29 cellular contexts compared by ENCODE assay signal in the genomic region with DNA sequence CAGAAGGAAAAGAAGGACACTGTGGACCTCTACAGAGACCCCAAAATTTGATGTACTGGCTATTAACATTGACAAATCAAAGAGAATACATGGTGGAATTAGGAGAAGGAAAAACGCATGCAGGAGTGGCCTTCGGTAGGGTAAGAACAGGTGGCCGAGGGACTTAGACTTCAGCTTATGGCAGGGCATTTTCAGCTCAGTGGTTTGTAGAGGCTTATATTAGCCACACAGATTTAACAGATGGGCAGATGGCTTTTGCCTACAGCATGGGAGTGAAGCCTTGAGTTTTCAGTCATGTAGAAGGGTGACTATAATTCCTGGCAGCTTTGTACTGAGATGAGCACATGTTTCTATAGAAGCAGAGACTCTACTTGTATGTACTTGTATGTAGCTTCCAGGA.
"Had no signal": no experiment of that assay in that cellular context is flagged by ENCODE, and none has a peak within 500 bp of the region (broad histone marks: within the 10 kb centered on the region; RNA-seq: fewer than 3 reads in every experiment).

No MANE protein-coding gene starts in this region.

- H3K36me3 ChIP-seq: brain microvascular endothelial cell, gastroesophageal sphincter, right atrium auricular region, suprapubic skin, tibial artery had no signal

- H3K79me2 ChIP-seq: parathyroid adenoma had no signal

- H3K4me3 Mint-ChIP-seq: activated CD4-positive, alpha-beta memory T cell treated with anti-CD3 and anti-CD28 coated beads, Interleukin-2, amount 10 ng/mL, durations not matched to agents 7 days and 5 days; activated CD4-positive, alpha-beta T cell treated with anti-CD3 and anti-CD28 coated beads, Interleukin-2, amount 10 ng/mL, durations not matched to agents 7 days and 5 days; activated T-cell treated with anti-CD3 and anti-CD28 coated beads, Interleukin-2, amount 50 U/mL, for 4 hours; activated T-helper 17 cell treated with anti-CD3 and anti-CD28 coated beads, Interleukin-2, amount 50 U/mL, for 72 hours; naive thymus-derived CD4-positive, alpha-beta T cell; neural crest cell; WTC11 had no signal

- H3K27ac ChIP-seq: brain microvascular endothelial cell, coronary artery, dorsolateral prefrontal cortex, gastroesophageal sphincter, parathyroid adenoma, psoas muscle, right atrium auricular region, suprapubic skin, tibial artery had no signal

- DNase-seq: activated CD4-positive, alpha-beta memory T cell treated with anti-CD3 and anti-CD28 coated beads, Interleukin-2, amount 10 ng/mL, durations not matched to agents 7 days and 5 days; activated CD4-positive, alpha-beta T cell treated with anti-CD3 and anti-CD28 coated beads for 1 hour; activated CD4-positive, alpha-beta T cell treated with anti-CD3 and anti-CD28 coated beads, Interleukin-2, amount 10 ng/mL, durations not matched to agents 7 days and 5 days; activated gamma-delta T cell treated with Interleukin-2 at 50 U/mL for 16 hours; activated naive CD4-positive, alpha-beta T cell treated with anti-CD3 and anti-CD28 coated beads, Interleukin-2, amount 50 U/mL, for 16 hours; activated T-cell treated with anti-CD3 and anti-CD28 coated beads, Interleukin-2, amount 50 U/mL, for 4 hours; amniotic stem cell; brain microvascular endothelial cell; dorsolateral prefrontal cortex; effector memory CD4-positive, alpha-beta T cell; erythroblast; head of caudate nucleus; hippocampal formation; kidney; left colon; mammary epithelial cell; naive thymus-derived CD4-positive, alpha-beta T cell; nucleus accumbens; psoas muscle; stimulated activated naive CD4-positive, alpha-beta T cell; tibial artery had no signal

- H3K27ac Mint-ChIP-seq: activated CD4-positive, alpha-beta memory T cell treated with anti-CD3 and anti-CD28 coated beads, Interleukin-2, amount 10 ng/mL, durations not matched to agents 7 days and 5 days; activated CD4-positive, alpha-beta T cell treated with anti-CD3 and anti-CD28 coated beads, Interleukin-2, amount 10 ng/mL, durations not matched to agents 7 days and 5 days; activated T-helper 17 cell treated with anti-CD3 and anti-CD28 coated beads, Interleukin-2, amount 50 U/mL, for 72 hours; naive thymus-derived CD4-positive, alpha-beta T cell; WTC11 had no signal

- H3K9me3 ChIP-seq: gastroesophageal sphincter, psoas muscle, right atrium auricular region, suprapubic skin, tibial artery had no signal

- H2AFZ ChIP-seq: parathyroid adenoma had no signal

- H3K27me3 ChIP-seq: brain microvascular endothelial cell, dorsolateral prefrontal cortex, gastroesophageal sphincter, right atrium auricular region, suprapubic skin, tibial artery had no signal

- H3K4me1 ChIP-seq: gastroesophageal sphincter, parathyroid adenoma, psoas muscle, right atrium auricular region, suprapubic skin, tibial artery had no signal

- H3K4me3 ChIP-seq: coronary artery, dorsolateral prefrontal cortex, gastroesophageal sphincter, psoas muscle, right atrium auricular region, suprapubic skin, tibial artery had no signal

- H3K9ac ChIP-seq: parathyroid adenoma had no signal

- H3K9me3 Mint-ChIP-seq: activated CD4-positive, alpha-beta memory T cell treated with anti-CD3 and anti-CD28 coated beads, Interleukin-2, amount 10 ng/mL, durations not matched to agents 7 days and 5 days; activated CD4-positive, alpha-beta T cell treated with anti-CD3 and anti-CD28 coated beads, Interleukin-2, amount 10 ng/mL, durations not matched to agents 7 days and 5 days; activated T-cell treated with anti-CD3 and anti-CD28 coated beads, Interleukin-2, amount 50 U/mL, for 4 hours; activated T-helper 17 cell treated with anti-CD3 and anti-CD28 coated beads, Interleukin-2, amount 50 U/mL, for 72 hours had no signal

- ATAC-seq: activated T-cell treated with anti-CD3 and anti-CD28 coated beads, Interleukin-2, amount 50 U/mL, for 4 hours; activated T-helper 17 cell treated with anti-CD3 and anti-CD28 coated beads, Interleukin-2, amount 50 U/mL, for 72 hours; gastroesophageal sphincter; left colon; naive thymus-derived CD4-positive, alpha-beta T cell; psoas muscle; WTC11 had no signal

- H3K4me1 Mint-ChIP-seq: activated CD4-positive, alpha-beta memory T cell treated with anti-CD3 and anti-CD28 coated beads, Interleukin-2, amount 10 ng/mL, durations not matched to agents 7 days and 5 days; activated CD4-positive, alpha-beta T cell treated with anti-CD3 and anti-CD28 coated beads, Interleukin-2, amount 10 ng/mL, durations not matched to agents 7 days and 5 days; activated T-helper 17 cell treated with anti-CD3 and anti-CD28 coated beads, Interleukin-2, amount 50 U/mL, for 72 hours; naive thymus-derived CD4-positive, alpha-beta T cell; neural crest cell; WTC11 had no signal

- H3K27me3 Mint-ChIP-seq: activated T-helper 17 cell treated with anti-CD3 and anti-CD28 coated beads, Interleukin-2, amount 50 U/mL, for 72 hours had no signal
